Comparison of ENCODE assay signal across 21 cellular contexts in the genomic region with DNA sequence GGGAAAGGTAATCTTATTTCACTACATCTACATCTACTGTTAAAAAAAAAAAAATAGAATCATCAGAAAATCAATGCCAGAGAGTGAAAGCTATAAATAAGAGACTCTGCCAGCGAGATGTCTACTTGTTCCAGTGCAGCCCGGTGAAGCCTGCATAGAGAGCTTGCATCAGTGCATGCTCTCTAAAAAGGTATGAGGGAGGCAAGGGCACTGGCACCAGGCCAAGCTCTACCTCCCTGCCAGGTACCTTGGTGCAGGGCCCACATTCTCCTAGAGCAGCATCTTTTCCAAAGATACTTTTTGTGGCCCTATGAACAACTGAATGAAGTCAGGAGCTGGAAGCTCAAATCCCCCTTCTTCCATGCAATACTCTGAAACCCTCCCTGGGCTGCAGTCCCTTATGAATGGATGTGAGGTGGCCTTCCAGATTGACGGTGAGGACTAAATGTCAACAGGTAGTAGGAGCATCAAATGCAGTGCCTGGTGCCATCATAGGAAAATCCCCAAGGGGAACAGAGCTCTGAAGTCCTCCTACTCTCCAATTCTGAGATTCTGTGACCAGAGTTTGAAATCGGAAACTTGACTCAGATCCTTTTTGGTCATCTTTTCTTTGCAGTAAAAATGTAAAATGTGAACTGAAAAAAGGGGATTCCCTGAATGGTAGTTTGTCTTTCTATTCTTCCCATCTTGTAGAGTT.
DNase-seq lines count a peak whose midpoint lies in the region; ATAC-seq and TF ChIP-seq lines count a peak whose summit lies in the region.
"Had no signal": no experiment of that assay in that cellular context is flagged by ENCODE, and none has a peak within 500 bp of the region (broad histone marks: within the 10 kb centered on the region; RNA-seq: fewer than 3 reads in every experiment).

No MANE protein-coding gene starts in this region.

- CTCF ChIA-PET in WTC11 (lab: Charles Lee): interaction anchor here (0.6 to 6.8 kb wide), 2 partner anchors 12 to 34 kb away, joined by 4 to 61 read pairs; no protein-coding TSS in a partner anchor

- ATAC-seq in WTC11: no peak
- no peak for ATAC-seq in HG03354 (IDR thresholded peaks at IDR 0.05; ENCODE audit: poor library complexity, severe bottlenecking, unreplicated experiment)
- ATAC-seq: K562, Right ventricle myocardium inferior had no signal

- TF ChIP-seq CTCF in WTC11 (IDR thresholded peaks at IDR 0.05) (no peak), chondrocyte (IDR thresholded peaks at IDR 0.05) (no peak), osteocyte (IDR thresholded peaks at IDR 0.05) (no peak), WERI-Rb-1 (IDR thresholded peaks at IDR 0.05; ENCODE audit: low read depth, low read length) (no peak), tibial artery (IDR thresholded peaks at IDR 0.05) (no peak)

- H3K9me3 ChIP-seq in WERI-Rb-1 (ENCODE audit: severe bottlenecking): no peaks in the 10 kb centered on the region
- H3K9me3 ChIP-seq in tibial artery: no peaks in the 10 kb centered on the region
- H3K9me3 ChIP-seq: SJSA1 had no signal

- H3K27me3 Mint-ChIP-seq in IgD-negative memory B cell: peaks cover 6% of the 10 kb centered on the region
- H3K27me3 Mint-ChIP-seq in WTC11 (ENCODE audit: low read depth): no peaks in the 10 kb centered on the region; the same call in 1 of the 2 replicates
- no peaks in the 10 kb centered on the region for H3K27me3 Mint-ChIP-seq in chondrocyte (ENCODE audit: low read depth)
- H3K27me3 Mint-ChIP-seq in osteocyte (ENCODE audit: unreplicated experiment): no peaks in the 10 kb centered on the region

- no peaks in the 10 kb centered on the region for H3K36me3 ChIP-seq in WERI-Rb-1
- no peaks in the 10 kb centered on the region for H3K36me3 ChIP-seq in tibial artery
- H3K36me3 ChIP-seq: SJSA1 had no signal

- POLR2A ChIA-PET in WTC11 (lab: Charles Lee): no interaction called here

- DNase-seq in WTC11 (ENCODE audit: low spot score) (no peak), chondrocyte (ENCODE audit: low spot score) (no peak), osteocyte (ENCODE audit: extremely low spot score, unreplicated experiment) (no peak), WERI-Rb-1 (no peak), tibial artery (no peak)
- DNase-seq: CD4-positive, CD25-positive, alpha-beta regulatory T cell; DMS79; H9; HFFc6; MM.1S; NCI-H1048; NCI-H1417 treated with DMSO at 0.1 percent for 48 hours; NCI-H1930; NCI-H2171; NCI-H345; NCI-H524 treated with DMSO at 0.1 percent for 48 hours had no signal

- peaks cover 0 to 32% (median 16%) of the 10 kb centered on the region in 4 donors for H3K4me1 ChIP-seq in tibial artery

- intact Hi-C loops in tibial artery (cut with DNase I; ENCODE audit: low total_unique reads): no loop called here

- H3K27ac Mint-ChIP-seq in IgD-negative memory B cell: peak overlapping the region in 2 of 3 donors; percentile 20 to 68
- H3K27ac Mint-ChIP-seq in WTC11: peak overlapping the region; percentile 3; the same call in 1 of the 2 replicates
- H3K27ac Mint-ChIP-seq in chondrocyte (ENCODE audit: unreplicated experiment): peak overlapping the region; percentile 22
- H3K27ac Mint-ChIP-seq in osteocyte (ENCODE audit: unreplicated experiment): peak overlapping the region; percentile 3
- H3K27ac Mint-ChIP-seq: CD4-positive, CD25-positive, alpha-beta regulatory T cell; H9; HFFc6 had no signal

- peaks cover 3 to 9% (median 5%) of the 10 kb centered on the region in 3 donors for H3K9me3 Mint-ChIP-seq in IgD-negative memory B cell
- peaks cover 30% of the 10 kb centered on the region for H3K9me3 Mint-ChIP-seq in WTC11
- no peaks in the 10 kb centered on the region for H3K9me3 Mint-ChIP-seq in chondrocyte (ENCODE audit: low read depth)
- peaks cover 3% of the 10 kb centered on the region for H3K9me3 Mint-ChIP-seq in osteocyte (ENCODE audit: unreplicated experiment)
- H3K9me3 Mint-ChIP-seq: HFFc6 had no signal

- H3K27me3 ChIP-seq in WERI-Rb-1 (ENCODE audit: insufficient read depth, low read depth, severe bottlenecking) (no peaks in the 10 kb centered on the region), tibial artery (no peaks in the 10 kb centered on the region)
- H3K27me3 ChIP-seq: SJSA1 had no signal

- H3K4me3 Mint-ChIP-seq in IgD-negative memory B cell: peak overlapping the region in 1 of 4 donors; percentile 58
- H3K4me3 Mint-ChIP-seq in WTC11: no peak overlapping the region; the same call in 1 of the 2 replicates
- no peak overlapping the region for H3K4me3 Mint-ChIP-seq in chondrocyte (ENCODE audit: unreplicated experiment)
- no peak overlapping the region for H3K4me3 Mint-ChIP-seq in osteocyte (ENCODE audit: unreplicated experiment)
- H3K4me3 Mint-ChIP-seq: CD4-positive, CD25-positive, alpha-beta regulatory T cell; H9; HFFc6 had no signal

- H3K27ac ChIP-seq in WERI-Rb-1 (no peak overlapping the region), tibial artery (no peak overlapping the region)
- H3K27ac ChIP-seq: SJSA1 had no signal

- H3K4me1 Mint-ChIP-seq in IgD-negative memory B cell (no peaks in the 10 kb centered on the region), WTC11 (peaks cover 32% of the 10 kb centered on the region), chondrocyte (ENCODE audit: low read depth) (peaks cover 28% of the 10 kb centered on the region), osteocyte (ENCODE audit: unreplicated experiment) (peaks cover 38% of the 10 kb centered on the region)
- H3K4me1 Mint-ChIP-seq: CD4-positive, CD25-positive, alpha-beta regulatory T cell had no signal

- H3K4me3 ChIP-seq in WERI-Rb-1 (ENCODE audit: low read depth, low read length) (no peak overlapping the region), tibial artery (no peak overlapping the region)
- H3K4me3 ChIP-seq: K562, SJSA1 had no signal

- H3K36me3 Mint-ChIP-seq in IgD-negative memory B cell (no peaks in the 10 kb centered on the region), WTC11 (peaks cover 22% of the 10 kb centered on the region), chondrocyte (ENCODE audit: low read depth) (peaks cover 2% of the 10 kb centered on the region), osteocyte (ENCODE audit: unreplicated experiment) (peaks cover 4% of the 10 kb centered on the region)
- H3K36me3 Mint-ChIP-seq: CD4-positive, CD25-positive, alpha-beta regulatory T cell had no signal

TF ChIP-seq in WTC11, 78 proteins besides CTCF, POLR2A, EP300 and RAD21:
- TF ChIP-seq ELF4 (CRISPR knock-in tag; IDR thresholded peaks at IDR 0.05; ENCODE audit: low read depth): no peak
- no peak for TF ChIP-seq CREM (CRISPR knock-in tag; IDR thresholded peaks at IDR 0.05)
TF ChIP-seq in WTC11: peak in this region for 0.
